10 cellular contexts compared by ENCODE assay signal in the genomic region with DNA sequence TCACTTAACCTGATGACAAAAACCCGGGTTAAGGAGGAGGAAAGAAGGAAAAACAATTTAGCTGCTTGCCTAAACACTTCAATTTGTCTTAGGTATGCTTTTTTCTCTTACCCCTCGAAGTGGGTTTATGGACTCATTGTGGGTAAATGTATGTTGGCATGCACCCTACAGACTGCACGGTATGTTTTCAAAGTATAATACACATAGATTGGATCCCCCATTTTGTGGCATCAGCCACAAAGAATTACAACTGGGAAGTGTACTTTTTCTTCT. TPM values are rescaled to one million over a fixed set of nuclear protein-coding genes. Genes with fewer than 3 reads are reported as not detected.
DNase-seq lines count a peak whose midpoint lies in the region; ATAC-seq and TF ChIP-seq lines count a peak whose summit lies in the region.
"Had no signal": no experiment of that assay in that cellular context is flagged by ENCODE, and none has a peak within 500 bp of the region (broad histone marks: within the 10 kb centered on the region; RNA-seq: fewer than 3 reads in every experiment).

No MANE protein-coding gene starts in this region.

- ATAC-seq in stimulated activated effector memory CD8-positive, alpha-beta T cell treated with anti-CD3 and anti-CD28 coated beads, Interleukin-12 subunit alpha, Interleukin-12 subunit beta, amount 100 ng/mL, for 72 hours: no peak
- ATAC-seq in HG03135 (IDR thresholded peaks at IDR 0.05; ENCODE audit: unreplicated experiment): no peak

- H3K27ac Mint-ChIP-seq in MCF 10A (ENCODE audit: low read depth, unreplicated experiment): peak overlapping the region; percentile 98
- H3K27ac Mint-ChIP-seq in stimulated activated effector memory CD8-positive, alpha-beta T cell treated with anti-CD3 and anti-CD28 coated beads, Interleukin-12 subunit alpha, Interleukin-12 subunit beta, amount 100 ng/mL, for 72 hours: no peak overlapping the region

- peak overlapping the region; percentile 80 for H3K4me3 ChIP-seq in HAP-1
- peak overlapping the region; percentile 82 to 100 (median 87) for H3K4me3 ChIP-seq in liver (ENCODE audit: low read depth in 1 of 3, low read length in 3 of 3)

- DNase-seq in HAP-1 (ENCODE audit: low spot score in 2 of 2) (peak in 1 of 2 experiments; percentile 8), MCF 10A (ENCODE audit: unreplicated experiment) (peak; percentile 41), COR-L47 (lab: John Stamatoyannopoulos, UW) (no peak), H4 (ENCODE audit: low spot score) (no peak), A172 (ENCODE audit: low spot score) (no peak)
- DNase-seq in stimulated activated effector memory CD8-positive, alpha-beta T cell treated with anti-CD3 and anti-CD28 coated beads, Interleukin-12 subunit alpha, Interleukin-12 subunit beta, amount 100 ng/mL, for 72 hours (ENCODE audit: low spot score in 2 of 2): no peak
- DNase-seq: SHP77 had no signal

- intact Hi-C loops in MCF 10A (cut with micrococcal nuclease): loop anchor here (1.0 to 5.0 kb wide), 4 partner anchors 58 to 250 kb away; a partner anchor contains a TSS

- H3K27me3 Mint-ChIP-seq in MCF 10A (ENCODE audit: insufficient read depth, unreplicated experiment): no peaks in the 10 kb centered on the region

- in situ Hi-C loops in HAP-1 (cut with MboI; ENCODE audit: low sequenced_read_pairs): no loop called here

- H3K36me3 ChIP-seq in HAP-1 (replicated peaks) (no peaks in the 10 kb centered on the region; the same call in 1 of the 2 replicates), liver (ENCODE audit: control insufficient read depth in 4 of 4, insufficient read depth in 3 of 4, low read depth in 1 of 4, low read length in 3 of 4) (no peaks in the 10 kb centered on the region)

- H3K4me1 ChIP-seq in HAP-1: peaks cover 42% of the 10 kb centered on the region
- H3K4me1 ChIP-seq in liver (ENCODE audit: control insufficient read depth in 4 of 4, insufficient read depth in 4 of 4, low read length in 3 of 4): peaks cover 3 to 25% (median 10%) of the 10 kb centered on the region in 4 donors

- H3K9me3 Mint-ChIP-seq in MCF 10A (ENCODE audit: unreplicated experiment): no peaks in the 10 kb centered on the region
- no peaks in the 10 kb centered on the region for H3K9me3 Mint-ChIP-seq in stimulated activated effector memory CD8-positive, alpha-beta T cell treated with anti-CD3 and anti-CD28 coated beads, Interleukin-12 subunit alpha, Interleukin-12 subunit beta, amount 100 ng/mL, for 72 hours

- H3K9me3 ChIP-seq in HAP-1: no peaks in the 10 kb centered on the region
- H3K9me3 ChIP-seq in liver (ENCODE audit: control insufficient read depth in 4 of 4, low read length in 3 of 4): no peaks in the 10 kb centered on the region

- TF ChIP-seq RAD21 in liver (IDR thresholded peaks at IDR 0.05): no peak

- H3K4me1 Mint-ChIP-seq in MCF 10A (ENCODE audit: insufficient read depth, unreplicated experiment): peaks cover 22% of the 10 kb centered on the region
- H3K4me1 Mint-ChIP-seq in stimulated activated effector memory CD8-positive, alpha-beta T cell treated with anti-CD3 and anti-CD28 coated beads, Interleukin-12 subunit alpha, Interleukin-12 subunit beta, amount 100 ng/mL, for 72 hours: peaks cover 16% of the 10 kb centered on the region

- H3K27me3 ChIP-seq in HAP-1 (ENCODE audit: low read depth): no peaks in the 10 kb centered on the region
- H3K27me3 ChIP-seq in liver (ENCODE audit: control insufficient read depth in 4 of 4, insufficient read depth in 4 of 4, low read length in 3 of 4): no peaks in the 10 kb centered on the region

- H3K4me3 Mint-ChIP-seq in MCF 10A (ENCODE audit: unreplicated experiment): peak overlapping the region; percentile 92
- peak overlapping the region; percentile 90 for H3K4me3 Mint-ChIP-seq in stimulated activated effector memory CD8-positive, alpha-beta T cell treated with anti-CD3 and anti-CD28 coated beads, Interleukin-12 subunit alpha, Interleukin-12 subunit beta, amount 100 ng/mL, for 72 hours

- POLR2A ChIA-PET in MCF 10A (lab: Yijun Ruan, JAX): interaction anchor here (0.6 to 1.0 kb wide), 15 partner anchors 13 to 322 kb away, joined by 3 to 8 read pairs (median 4); no protein-coding TSS in a partner anchor

- peak overlapping the region; percentile 35 to 64 for H3K9ac ChIP-seq in liver (ENCODE audit: low read depth in 1 of 2, low read length in 2 of 2)
- H3K9ac ChIP-seq: KMS-11 had no signal

- no TSS peak for BruUV-seq in MCF 10A (replicated peaks; lab: Mats Ljungman, UMichigan)

- TF ChIP-seq CTCF in MCF 10A (IDR thresholded peaks at IDR 0.05; ENCODE audit: unreplicated experiment): no peak
- no peak for TF ChIP-seq CTCF in liver (IDR thresholded peaks at IDR 0.05; ENCODE audit: low read depth, low read length, missing input control)

- peaks cover 26% of the 10 kb centered on the region for H3K36me3 Mint-ChIP-seq in MCF 10A (ENCODE audit: insufficient read depth, unreplicated experiment)
- no peaks in the 10 kb centered on the region for H3K36me3 Mint-ChIP-seq in stimulated activated effector memory CD8-positive, alpha-beta T cell treated with anti-CD3 and anti-CD28 coated beads, Interleukin-12 subunit alpha, Interleukin-12 subunit beta, amount 100 ng/mL, for 72 hours

- H3K27ac ChIP-seq in liver (ENCODE audit: low read depth in 1 of 2, low read length in 2 of 2): peak overlapping the region; percentile 85 to 98
- H3K27ac ChIP-seq: KMS-11 had no signal

- 11% methylated on average over 3 of the region's 3 CpGs for WGBS in liver

- CTCF ChIA-PET in MCF 10A (lab: Yijun Ruan, JAX): interaction anchor here (0.6 to 0.7 kb wide), 2 partner anchors 66 to 1004 kb away, joined by 3 read pairs; no protein-coding TSS in a partner anchor

TF ChIP-seq in liver, 16 proteins besides CTCF, POLR2A, EP300 and RAD21:
- no peak for TF ChIP-seq GABPA (IDR thresholded peaks at IDR 0.05 in 1 of 2, conservative IDR thresholded peaks at IDR 0.05 in 1 of 2)
- TF ChIP-seq HNF4G (IDR thresholded peaks at IDR 0.05): no peak
- TF ChIP-seq, protein P1, sequence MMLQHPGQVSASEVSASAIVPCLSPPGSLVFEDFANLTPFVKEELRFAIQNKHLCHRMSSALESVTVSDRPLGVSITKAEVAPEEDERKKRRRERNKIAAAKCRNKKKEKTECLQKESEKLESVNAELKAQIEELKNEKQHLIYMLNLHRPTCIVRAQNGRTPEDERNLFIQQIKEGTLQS (IDR thresholded peaks at IDR 0.05): no peak
- no peak for TF ChIP-seq EGR1 (IDR thresholded peaks at IDR 0.05; ENCODE audit: low read depth in 2 of 2)
- TF ChIP-seq, protein P2, sequence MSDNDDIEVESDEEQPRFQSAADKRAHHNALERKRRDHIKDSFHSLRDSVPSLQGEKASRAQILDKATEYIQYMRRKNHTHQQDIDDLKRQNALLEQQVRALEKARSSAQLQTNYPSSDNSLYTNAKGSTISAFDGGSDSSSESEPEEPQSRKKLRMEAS (IDR thresholded peaks at IDR 0.05): no peak
- TF ChIP-seq YY1 (IDR thresholded peaks at IDR 0.05): no peak
- TF ChIP-seq TAF1 (conservative IDR thresholded peaks at IDR 0.05): no peak
- no peak for TF ChIP-seq RXRA (IDR thresholded peaks at IDR 0.05)
- TF ChIP-seq FOXA2 (IDR thresholded peaks at IDR 0.05): no peak
- TF ChIP-seq FOXA1 (IDR thresholded peaks at IDR 0.05): no peak
- no peak for TF ChIP-seq HNF4A (conservative IDR thresholded peaks at IDR 0.05)
- no peak for TF ChIP-seq NR2F2 (IDR thresholded peaks at IDR 0.05)

RNA-seq across cellular contexts. Expression of a gene that starts 2.3 kb away (rescaled TPM):
- total RNA-seq in MCF 10A (2022) (139 and 158 TPM in 2 replicates), liver (10 to 100 TPM; 17.6 to 65.6 TPM)
- polyA plus RNA-seq in liver: 10 to 100 TPM in 1 of 2 donors, 1 to 10 TPM in 1; 3.7 to 19.1 TPM
- total RNA-seq in H4 (2014; rRNA removed; shearing (Covaris generic)): 32.0 and 41.1 TPM in 2 replicates
- total RNA-seq in A172 (2014; rRNA removed; shearing (Covaris generic)): 33.2 and 44.5 TPM in 2 replicates
